Comparison of ENCODE assay signal across 1 cellular context in genomic region chr20:555933-556332, GRCh38.
TF ChIP-seq lines count a peak whose summit lies in the region.

No MANE protein-coding gene starts in this region.

TF ChIP-seq in HepG2, 621 proteins besides CTCF, POLR2A, EP300 and RAD21 (continued from another document and continues in another):
- TF ChIP-seq PRDM4 (CRISPR knock-in tag; IDR thresholded peaks at IDR 0.05; ENCODE audit: borderline replicate concordance) (no peak), ZNF225 (CRISPR knock-in tag; IDR thresholded peaks at IDR 0.05) (no peak), DPF2 (CRISPR knock-in tag; IDR thresholded peaks at IDR 0.05; ENCODE audit: borderline replicate concordance, low read depth) (no peak), ELF1 (CRISPR knock-in tag; IDR thresholded peaks at IDR 0.05) (no peak), KLF16 (CRISPR knock-in tag; IDR thresholded peaks at IDR 0.05) (no peak), ZNF484 (CRISPR knock-in tag; IDR thresholded peaks at IDR 0.05; ENCODE audit: borderline replicate concordance, low read depth) (no peak), MATR3 (CRISPR knock-in tag; IDR thresholded peaks at IDR 0.05) (no peak), ZNF17 (CRISPR knock-in tag; IDR thresholded peaks at IDR 0.05) (no peak), SRY (CRISPR knock-in tag; IDR thresholded peaks at IDR 0.05) (no peak), ZBED4 (CRISPR knock-in tag; IDR thresholded peaks at IDR 0.05; ENCODE audit: borderline replicate concordance) (no peak), ZBTB7B (CRISPR knock-in tag; IDR thresholded peaks at IDR 0.05) (peak; percentile 49; the same call in 1 of the 2 replicates), MTF2 (CRISPR knock-in tag; IDR thresholded peaks at IDR 0.05; ENCODE audit: borderline replicate concordance) (no peak), UBTF (CRISPR knock-in tag; IDR thresholded peaks at IDR 0.05) (peak; percentile 19; the same call in 1 of the 2 replicates), LCORL (IDR thresholded peaks at IDR 0.05) (no peak), LCORL (CRISPR knock-in tag; IDR thresholded peaks at IDR 0.05) (no peak), ZBTB20 (CRISPR knock-in tag; IDR thresholded peaks at IDR 0.05; ENCODE audit: borderline replicate concordance, low read depth) (no peak), ZNF281 (CRISPR knock-in tag; IDR thresholded peaks at IDR 0.05; ENCODE audit: borderline replicate concordance) (no peak), CSRNP2 (CRISPR knock-in tag; conservative IDR thresholded peaks at IDR 0.05; ENCODE audit: low read depth) (no peak), PRDM10 (CRISPR knock-in tag; IDR thresholded peaks at IDR 0.05; ENCODE audit: low read depth) (peak; percentile 73; the same call in 1 of the 2 replicates), TCF12 (IDR thresholded peaks at IDR 0.05) (no peak), TCF12 (CRISPR knock-in tag; IDR thresholded peaks at IDR 0.05) (no peak), SIX1 (CRISPR knock-in tag; IDR thresholded peaks at IDR 0.05; ENCODE audit: borderline replicate concordance) (no peak), ZFP36L1 (CRISPR knock-in tag; IDR thresholded peaks at IDR 0.05) (no peak), ZNF326 (CRISPR knock-in tag; IDR thresholded peaks at IDR 0.05; ENCODE audit: borderline replicate concordance) (no peak), TIGD3 (CRISPR knock-in tag; IDR thresholded peaks at IDR 0.05; ENCODE audit: borderline replicate concordance) (no peak), ONECUT2 (CRISPR knock-in tag; IDR thresholded peaks at IDR 0.05) (no peak), HDAC2 (CRISPR knock-in tag; IDR thresholded peaks at IDR 0.05) (no peak), ZNF879 (CRISPR knock-in tag; IDR thresholded peaks at IDR 0.05) (no peak), ADNP (CRISPR knock-in tag; IDR thresholded peaks at IDR 0.05) (no peak), ZNF775 (CRISPR knock-in tag; IDR thresholded peaks at IDR 0.05; ENCODE audit: borderline replicate concordance) (no peak), CHCHD3 (CRISPR knock-in tag; IDR thresholded peaks at IDR 0.05) (no peak), FLYWCH1 (CRISPR knock-in tag; IDR thresholded peaks at IDR 0.05) (no peak), ZNF770 (CRISPR knock-in tag; IDR thresholded peaks at IDR 0.05) (no peak), NR2F6 (IDR thresholded peaks at IDR 0.05) (no peak), NR2F6 (CRISPR knock-in tag; IDR thresholded peaks at IDR 0.05) (peak; percentile 53; the same call in 1 of the 2 replicates), MAX (IDR thresholded peaks at IDR 0.05) (peak; percentile 46; the same call in 1 of the 2 replicates), ZNF772 (CRISPR knock-in tag; IDR thresholded peaks at IDR 0.05) (no peak), SOX6 (IDR thresholded peaks at IDR 0.05) (no peak), SOX6 (CRISPR knock-in tag; IDR thresholded peaks at IDR 0.05) (peak; percentile 40), SMARCE1 (IDR thresholded peaks at IDR 0.05; ENCODE audit: borderline replicate concordance) (no peak), SIN3A (IDR thresholded peaks at IDR 0.05; ENCODE audit: borderline replicate concordance, low read depth, low read length) (no peak)
